Comparison of ENCODE assay signal across 8 cellular contexts in genomic region chr9:120405860-120406259, GRCh38.
"Had no signal": no experiment of that assay in that cellular context is flagged by ENCODE, and none has a peak within 500 bp of the region (broad histone marks: within the 10 kb centered on the region; RNA-seq: fewer than 3 reads in every experiment).

No MANE protein-coding gene starts in this region.

- H3K4me3 Mint-ChIP-seq: GM23338, H9 had no signal

- H3K27ac ChIP-seq: KMS-11 had no signal

- H3K9ac ChIP-seq: KMS-11 had no signal

- H3K4me1 Mint-ChIP-seq: GM23338 had no signal

- H2AFZ ChIP-seq: GM23338 had no signal

- H3K9me3 Mint-ChIP-seq: GM23338, H9 had no signal

- ATAC-seq: GM23338 had no signal

- H3K27ac Mint-ChIP-seq: GM23338 had no signal

- H3K4me3 ChIP-seq: GM23338 had no signal

- FAIRE-seq: H1, H54, HTR-8/SVneo had no signal

- DNase-seq: H9, HCEC 1CT, KBM-7 had no signal

- H3K4me2 ChIP-seq: GM23338, KMS-11 had no signal
